Comparison of ENCODE assay signal across 8 cellular contexts in genomic region chr1:96721382-96722160, GRCh38. TPM values are rescaled to one million over a fixed set of nuclear protein-coding genes. Genes with fewer than 3 reads are reported as not detected.
DNase-seq lines count a peak whose midpoint lies in the region; ATAC-seq, FAIRE-seq and TF ChIP-seq lines count a peak whose summit lies in the region.

PTBP2 (plus strand) TSS chr1:96721784; CDS start chr1:96721865, 81 bp downstream.

- H3K4me3 ChIP-seq in AG04450 (ENCODE audit: low read depth, low read length) (peak within 1 kb of the TSS; percentile 89), bronchial epithelial cell (ENCODE audit: low read depth, low read length) (peak within 1 kb of the TSS; percentile 97)

- CTCF ChIA-PET in AG04450 (lab: Charles Lee) (no interaction called here), activated B cell treated with CpG ODN at 0.5 μM for 24 hours (lab: Charles Lee) (no interaction called here)

- ATAC-seq in GM18868 (IDR thresholded peaks at IDR 0.05; ENCODE audit: unreplicated experiment) (peak; percentile 93), HG03097 (IDR thresholded peaks at IDR 0.05; ENCODE audit: low FRiP score, unreplicated experiment) (peak; percentile 97), activated B cell treated with CpG ODN at 0.5 μM for 24 hours (ENCODE audit: low read depth) (peak; percentile 91)

- peak; percentile 30 for DNase-seq in AG04450 (ENCODE audit: low read depth, low spot score)
- peak; percentile 87 for DNase-seq in NCI-H2196 (lab: John Stamatoyannopoulos, UW; ENCODE audit: unreplicated experiment)
- peak; percentile 85 for DNase-seq in activated B cell treated with CpG ODN at 0.5 μM for 24 hours
- peak; percentile 54 for DNase-seq in bronchial epithelial cell (ENCODE audit: low read depth)
- peak; percentile 83 for DNase-seq in inferior parietal cortex (ENCODE audit: extremely low spot score)
- peak; percentile 66 to 75 for DNase-seq in stimulated activated CD4-positive, alpha-beta T cell treated with anti-CD3 and anti-CD28 coated beads, Interleukin-12 subunit alpha, Interleukin-12 subunit beta, amount 100 ng/mL, for 24 hours (ENCODE audit: low read depth in 2 of 2)

- no peak for TF ChIP-seq CTCF in AG04450 (IDR thresholded peaks at IDR 0.05; ENCODE audit: low read depth, low read length)
- TF ChIP-seq CTCF in activated B cell treated with CpG ODN at 0.5 μM for 24 hours (IDR thresholded peaks at IDR 0.05): no peak
- TF ChIP-seq CTCF in bronchial epithelial cell (IDR thresholded peaks at IDR 0.05; ENCODE audit: insufficient read depth, low read length, severe bottlenecking): no peak

- POLR2A ChIA-PET in AG04450 (lab: Yijun Ruan, JAX): interaction anchor here (0.7 kb wide), 1 partner anchor 61 kb away, joined by 3 read pairs; no protein-coding TSS in a partner anchor
- POLR2A ChIA-PET in activated B cell treated with CpG ODN at 0.5 μM for 24 hours (lab: Charles Lee): interaction anchor here (0.7 to 1.3 kb wide), 3 partner anchors 13 to 16 kb away, joined by 3 to 12 read pairs (median 5); no protein-coding TSS in a partner anchor

- H3K27me3 Mint-ChIP-seq in activated B cell treated with CpG ODN at 0.5 μM for 24 hours: no peaks in the 10 kb centered on the region

- peaks cover 12% of the 10 kb centered on the region for H3K36me3 Mint-ChIP-seq in activated B cell treated with CpG ODN at 0.5 μM for 24 hours (ENCODE audit: low read depth)

- H3K9me3 ChIP-seq in AG04450 (ENCODE audit: control insufficient read depth, insufficient read depth, low read length): no peaks in the 10 kb centered on the region

- H3K4me1 Mint-ChIP-seq in activated B cell treated with CpG ODN at 0.5 μM for 24 hours: peaks cover 26% of the 10 kb centered on the region

- no peaks in the 10 kb centered on the region for H3K36me3 ChIP-seq in bronchial epithelial cell (ENCODE audit: control insufficient read depth, insufficient read depth, low read length)

- H3K27ac ChIP-seq in AG04450 (ENCODE audit: low read depth, low read length): peak within 1 kb of the TSS; percentile 90

- peak within 1 kb of the TSS; percentile 94 for H3K4me3 Mint-ChIP-seq in activated B cell treated with CpG ODN at 0.5 μM for 24 hours

- intact Hi-C loops in activated B cell treated with CpG ODN at 0.5 μM for 24 hours (cut with micrococcal nuclease): loop anchor here (2.0 to 5.0 kb wide), 4 partner anchors 19 to 1649 kb away; partner anchors contain the start of genes ALG14, DPYD and RWDD3

- H3K27ac Mint-ChIP-seq in activated B cell treated with CpG ODN at 0.5 μM for 24 hours: peak within 1 kb of the TSS; percentile 93

- H3K9me3 Mint-ChIP-seq in activated B cell treated with CpG ODN at 0.5 μM for 24 hours: no peaks in the 10 kb centered on the region

- FAIRE-seq in bronchial epithelial cell (lab: Jason Lieb, UNC): no peak

- no peaks in the 10 kb centered on the region for H3K27me3 ChIP-seq in AG04450 (ENCODE audit: control insufficient read depth, insufficient read depth, low read length)
- H3K27me3 ChIP-seq in bronchial epithelial cell (ENCODE audit: control insufficient read depth, insufficient read depth, low read length): no peaks in the 10 kb centered on the region

RNA-seq across cellular contexts. Expression of gene PTBP2, which starts in this region (rescaled TPM):
- 16.2 and 22.4 TPM in 2 replicates for polyA plus RNA-seq in AG04450 (2011; rRNA removed)
- 27.8 and 35.1 TPM in 2 replicates for polyA minus RNA-seq in AG04450 (2011; rRNA and poly(A)+ RNA removed)
- total RNA-seq in activated B cell treated with CpG ODN at 0.5 μM for 24 hours (17.6 and 18.6 TPM in 2 replicates), bronchial epithelial cell (7.9 and 10.5 TPM in 2 replicates)

Comparison
In these comparisons a context has a peak if more than half of its experiments do, and no peak if none do; other contexts are left out.
1. Peak in every context shown above with its lines: DNase-seq, ATAC-seq, H3K4me3 ChIP-seq and H3K27ac ChIP-seq.
2. DNase-seq: peak in every context shown above with its lines; median percentile 87 in NCI-H2196; 85 in activated B cell treated with CpG ODN at 0.5 μM for 24 hours; 83 in inferior parietal cortex; 70 in stimulated activated CD4-positive, alpha-beta T cell treated with anti-CD3 and anti-CD28 coated beads, Interleukin-12 subunit alpha, Interleukin-12 subunit beta, amount 100 ng/mL, for 24 hours; 54 in bronchial epithelial cell; 30 in AG04450.